Comparison of ENCODE assay signal across 12 cellular contexts in the genomic region with DNA sequence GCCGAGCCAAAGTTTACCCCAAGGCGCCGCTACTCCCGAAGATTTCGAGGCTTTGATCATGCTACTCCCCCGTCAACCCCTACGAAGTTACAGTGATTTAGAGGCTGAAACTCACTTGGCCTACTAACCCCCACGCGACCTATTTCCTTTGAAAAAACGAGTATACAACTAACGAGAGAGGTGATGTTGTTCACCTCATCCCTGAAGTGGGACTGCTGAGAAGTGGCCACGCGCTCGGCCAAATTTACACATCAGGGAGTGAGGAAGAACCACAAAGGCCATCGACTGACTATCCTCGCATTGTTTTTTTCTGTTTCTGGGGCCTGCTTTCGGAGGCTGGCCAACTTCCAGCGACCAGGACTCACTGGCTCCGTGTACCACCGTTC. TPM values are rescaled to one million over a fixed set of nuclear protein-coding genes. Genes with fewer than 3 reads are reported as not detected.
DNase-seq lines count a peak whose midpoint lies in the region; ATAC-seq, FAIRE-seq and TF ChIP-seq lines count a peak whose summit lies in the region.
"Had no signal": no experiment of that assay in that cellular context is flagged by ENCODE, and none has a peak within 500 bp of the region (broad histone marks: within the 10 kb centered on the region; RNA-seq: fewer than 3 reads in every experiment).

No MANE protein-coding gene starts in this region.

- no peak for ATAC-seq in HG03460 (IDR thresholded peaks at IDR 0.05; ENCODE audit: unreplicated experiment)

- no peak for FAIRE-seq in astrocyte (lab: Jason Lieb, UNC)
- no peak for FAIRE-seq in keratinocyte (lab: Jason Lieb, UNC)
- FAIRE-seq: bronchial epithelial cell had no signal

- H3K27me3 Mint-ChIP-seq in astrocyte (ENCODE audit: low read depth, unreplicated experiment) (peaks cover 18% of the 10 kb centered on the region), type B pancreatic cell (peaks cover 3% of the 10 kb centered on the region)

- H3K4me3 Mint-ChIP-seq in astrocyte (ENCODE audit: unreplicated experiment) = peak overlapping the region; percentile 57
- H3K4me3 Mint-ChIP-seq in type B pancreatic cell = peak overlapping the region; percentile 69

- H3K9me3 ChIP-seq in astrocyte (ENCODE audit: insufficient read depth, low read depth, low read length) (no peaks in the 10 kb centered on the region), keratinocyte (ENCODE audit: control insufficient read depth, low read depth, low read length) (peaks cover 2% of the 10 kb centered on the region)
- H3K9me3 ChIP-seq: esophagus squamous epithelium had no signal

- dilution Hi-C loops in keratinocyte (cut with MboI; ENCODE audit: extremely low pct_ligation_motif_present, low sequenced_read_pairs) = no loop called here

- H3K27me3 ChIP-seq in astrocyte (ENCODE audit: insufficient read depth, low read length) (no peaks in the 10 kb centered on the region), keratinocyte (ENCODE audit: control insufficient read depth, extremely low read depth, insufficient read depth, low read length) (peaks cover 19% of the 10 kb centered on the region)

- H2AFZ ChIP-seq in astrocyte (ENCODE audit: low read depth, low read length) = peak overlapping the region; percentile 80
- H2AFZ ChIP-seq in keratinocyte (ENCODE audit: control insufficient read depth, low read length) = peak overlapping the region; percentile 15

- H4K20me1 ChIP-seq in astrocyte (ENCODE audit: insufficient read depth, low read length) (no peaks in the 10 kb centered on the region), keratinocyte (ENCODE audit: control insufficient read depth, extremely low read depth, insufficient read depth, low read length) (no peaks in the 10 kb centered on the region)

- H3K9ac ChIP-seq in astrocyte (ENCODE audit: low read length) (no peak overlapping the region), keratinocyte (ENCODE audit: control insufficient read depth, extremely low read depth, insufficient read depth, low read length) (no peak overlapping the region)

- H3K4me1 Mint-ChIP-seq in astrocyte (ENCODE audit: low read depth, unreplicated experiment) = no peaks in the 10 kb centered on the region
- H3K4me1 Mint-ChIP-seq in type B pancreatic cell (ENCODE audit: unreplicated experiment) = no peaks in the 10 kb centered on the region

- H3K27ac Mint-ChIP-seq in astrocyte (ENCODE audit: unreplicated experiment) = no peak overlapping the region
- H3K27ac Mint-ChIP-seq in type B pancreatic cell = no peak overlapping the region

- H3K9me1 ChIP-seq in keratinocyte (ENCODE audit: control insufficient read depth, extremely low read depth, insufficient read depth, low read length) = no peaks in the 10 kb centered on the region

- H3K79me2 ChIP-seq in astrocyte (ENCODE audit: insufficient read depth, low read length) (no peaks in the 10 kb centered on the region), keratinocyte (ENCODE audit: control insufficient read depth, insufficient read depth, low read length) (no peaks in the 10 kb centered on the region)

- H3K4me1 ChIP-seq in astrocyte (ENCODE audit: insufficient read depth, low read length) = no peaks in the 10 kb centered on the region
- peaks cover 5% of the 10 kb centered on the region for H3K4me1 ChIP-seq in keratinocyte (ENCODE audit: control insufficient read depth, extremely low read depth, insufficient read depth, low read length)

- DNase-seq in stimulated activated CD4-positive, alpha-beta T cell treated with anti-CD3 and anti-CD28 coated beads, Interleukin-15, amount 100 ng/mL, for 24 hours = peak; percentile 1
- DNase-seq in stimulated activated CD4-positive, alpha-beta T cell treated with anti-CD3 and anti-CD28 coated beads, Interleukin-1b, Interleukin-23, amount 100 ng/mL, for 48 hours = no peak
- DNase-seq in astrocyte (ENCODE audit: low read depth) (no peak), keratinocyte (ENCODE audit: low read depth, low spot score) (no peak), type B pancreatic cell (ENCODE audit: extremely low spot score, unreplicated experiment) (no peak), SHP77 (lab: John Stamatoyannopoulos, UW) (no peak), ACHN (no peak)
- DNase-seq: esophagus squamous epithelium, Kasumi-1 had no signal

- TF ChIP-seq CTCF in astrocyte (IDR thresholded peaks at IDR 0.05; ENCODE audit: insufficient read depth, low read depth, low read length) = no peak
- TF ChIP-seq CTCF in keratinocyte (optimal IDR thresholded peaks at IDR 0.05 in 1 of 3, IDR thresholded peaks at IDR 0.05 in 1 of 3, conservative IDR thresholded peaks at IDR 0.05 in 1 of 3; ENCODE audit: extremely low read depth in 1 of 3, insufficient read depth in 2 of 3, low read length in 3 of 3) = no peak
- TF ChIP-seq CTCF in type B pancreatic cell (conservative IDR thresholded peaks at IDR 0.05) = no peak

- H3K4me2 ChIP-seq in astrocyte (ENCODE audit: low read length) (peak overlapping the region; percentile 66), keratinocyte (ENCODE audit: control insufficient read depth, extremely low read depth, insufficient read depth, low read depth, low read length) (peak overlapping the region; percentile 64)

- H3K36me3 Mint-ChIP-seq in astrocyte (ENCODE audit: low read depth, unreplicated experiment) = no peaks in the 10 kb centered on the region
- no peaks in the 10 kb centered on the region for H3K36me3 Mint-ChIP-seq in type B pancreatic cell

- H3K27ac ChIP-seq in astrocyte (ENCODE audit: low read depth, low read length) (no peak overlapping the region), keratinocyte (ENCODE audit: control insufficient read depth, insufficient read depth, low read length) (no peak overlapping the region)
- H3K27ac ChIP-seq: esophagus squamous epithelium, skin epidermis had no signal

- H3K9me3 Mint-ChIP-seq in astrocyte (ENCODE audit: unreplicated experiment) (peaks cover 4% of the 10 kb centered on the region), type B pancreatic cell (no peaks in the 10 kb centered on the region)

- H3K36me3 ChIP-seq in astrocyte (ENCODE audit: insufficient read depth, low read length) (no peaks in the 10 kb centered on the region), keratinocyte (ENCODE audit: control insufficient read depth in 2 of 2, extremely low read depth in 1 of 2, insufficient read depth in 2 of 2, low read length in 2 of 2) (no peaks in the 10 kb centered on the region)
- H3K36me3 ChIP-seq: esophagus squamous epithelium had no signal

- in situ Hi-C loops in ACHN (cut with HindIII; ENCODE audit: low pct_ligation_motif_present, low pct_unique_long_range_greater_than_20kb, low sequenced_read_pairs) = no loop called here

- H3K4me3 ChIP-seq in astrocyte (ENCODE audit: insufficient read depth, low read depth, low read length) (peak overlapping the region; percentile 3), keratinocyte (ENCODE audit: control insufficient read depth in 2 of 3, extremely low read depth in 1 of 3, insufficient read depth in 2 of 3, low read depth in 1 of 3, low read length in 3 of 3) (peak overlapping the region in 1 of 3 experiments; percentile 43)
- H3K4me3 ChIP-seq: skin epidermis had no signal

RNA-seq across cellular contexts. Expression of a gene that starts 37.7 kb away (rescaled TPM):
- total RNA-seq in astrocyte (118 and 120 TPM in 2 replicates), type B pancreatic cell (ENCODE audit: low replicate concordance) (97.0 and 206 TPM in 2 replicates)
- 42.7 to 74.3 TPM (median 54.2 TPM) in 3 replicates for polyA plus RNA-seq in keratinocyte
- polyA plus RNA-seq in keratinocyte (2011; ENCODE audit: low read depth) = 17.0 TPM
- polyA plus RNA-seq in keratinocyte (2011; cell fraction: cytosol; rRNA removed) = 36.6 and 66.1 TPM in 2 replicates
- 52.7 and 66.1 TPM in 2 replicates for polyA plus RNA-seq in keratinocyte (2011; cell fraction: nucleus; rRNA removed)
- polyA plus RNA-seq in keratinocyte (2012; ENCODE audit: low replicate concordance) = 51.0 and 61.6 TPM in 2 replicates
- polyA minus RNA-seq in keratinocyte = 14.6 to 35.3 TPM (median 18.2 TPM) in 3 replicates
- 55.2 TPM for polyA minus RNA-seq in keratinocyte (2011; cell fraction: cytosol; rRNA and poly(A)+ RNA removed)
- 20.4 and 26.9 TPM in 2 replicates for polyA minus RNA-seq in keratinocyte (2011; cell fraction: nucleus; rRNA and poly(A)+ RNA removed)
